In the genomic region with DNA sequence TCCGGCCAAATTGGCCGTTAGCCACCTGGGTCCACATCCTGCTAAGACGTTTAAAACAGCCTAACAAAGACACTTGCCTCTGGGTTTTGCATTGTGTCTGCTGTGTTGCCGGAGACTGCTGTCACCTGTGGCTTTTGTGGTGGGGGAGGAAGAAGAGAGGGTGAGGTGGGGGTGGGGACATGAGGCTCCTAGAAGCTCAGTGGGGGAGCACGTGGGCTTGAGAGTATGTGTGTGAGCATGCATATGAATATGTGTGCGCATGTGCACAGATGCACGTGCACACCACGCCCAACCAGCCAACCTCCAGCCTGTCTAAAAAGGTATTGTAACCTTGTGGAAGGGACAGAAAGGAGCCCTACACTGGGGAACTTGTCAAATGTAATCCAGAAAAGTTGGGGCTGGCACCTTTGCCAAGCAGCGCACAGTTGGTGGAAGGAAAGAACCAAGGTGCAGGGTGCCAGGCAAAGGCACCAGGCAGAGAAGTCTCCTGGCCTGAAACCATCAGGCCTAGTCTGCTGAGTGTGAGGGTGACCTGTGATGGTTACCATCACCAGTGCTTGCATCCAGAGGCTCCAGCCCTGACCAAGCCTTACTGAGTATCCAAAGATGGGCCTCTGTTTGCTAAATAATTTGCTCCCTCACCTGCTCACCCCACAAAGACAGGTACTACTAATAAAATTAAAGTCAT, we compare ENCODE assay signal across 1 cellular context.
TF ChIP-seq lines count a peak whose summit lies in the region.

No MANE protein-coding gene starts in this region.

TF ChIP-seq in GM12878, 131 proteins besides CTCF, POLR2A, EP300 and RAD21 (continues in another document):
- TF ChIP-seq RBBP5 (conservative IDR thresholded peaks at IDR 0.05) (no peak), CEBPB (IDR thresholded peaks at IDR 0.05; ENCODE audit: borderline replicate concordance in 1 of 2, low read depth in 2 of 2, low read length in 2 of 2) (no peak), MTA2 (IDR thresholded peaks at IDR 0.05; ENCODE audit: low read depth) (peak; percentile 40; the same call in 1 of the 2 replicates), NRF1 (conservative IDR thresholded peaks at IDR 0.05; ENCODE audit: low read depth, low read length) (peak; percentile 20; the same call in 1 of the 2 replicates), TBL1XR1 (IDR thresholded peaks at IDR 0.05; ENCODE audit: low read depth, low read length) (peak; percentile 31; the same call in 1 of the 2 replicates), NBN (IDR thresholded peaks at IDR 0.05) (peak; percentile 67), SMARCA5 (IDR thresholded peaks at IDR 0.05) (no peak), NFIC (IDR thresholded peaks at IDR 0.05; ENCODE audit: low read depth, low read length) (peak; percentile 47; the same call in 1 of the 2 replicates), KLF5 (IDR thresholded peaks at IDR 0.05; ENCODE audit: partially characterized antibody) (no peak), HDGF (IDR thresholded peaks at IDR 0.05) (no peak), SP1 (IDR thresholded peaks at IDR 0.05; ENCODE audit: low read depth, low read length) (peak; percentile 40), BACH1 (IDR thresholded peaks at IDR 0.05; ENCODE audit: borderline replicate concordance) (no peak), FOXK2 (IDR thresholded peaks at IDR 0.05) (no peak), CHD2 (IDR thresholded peaks at IDR 0.05; ENCODE audit: borderline replicate concordance, low read depth, low read length) (peak; percentile 84), CREB1 (IDR thresholded peaks at IDR 0.05; ENCODE audit: low read depth) (0 out of 2 replicates have a peak, but pooled peaks have one; percentile 12), BMI1 (IDR thresholded peaks at IDR 0.05; ENCODE audit: borderline replicate concordance) (no peak), MXI1 (IDR thresholded peaks at IDR 0.05; ENCODE audit: low read depth, low read length) (0 out of 2 replicates have a peak, but pooled peaks have one; percentile 30), JUNB (IDR thresholded peaks at IDR 0.05) (no peak), HDAC6 (IDR thresholded peaks at IDR 0.05; ENCODE audit: unreplicated experiment) (no peak), ZSCAN29 (IDR thresholded peaks at IDR 0.05) (no peak), TCF12 (IDR thresholded peaks at IDR 0.05; ENCODE audit: low read depth, low read length) (0 out of 2 replicates have a peak, but pooled peaks have one; percentile 52), ATF7 (IDR thresholded peaks at IDR 0.05; ENCODE audit: low read depth) (peak; percentile 59; the same call in 1 of the 2 replicates), BHLHE40 (IDR thresholded peaks at IDR 0.05; ENCODE audit: borderline replicate concordance in 1 of 2, low read depth in 2 of 2, low read length in 1 of 2) (peak; percentile 98), POU2F2 (IDR thresholded peaks at IDR 0.05; ENCODE audit: borderline replicate concordance, low read depth, low read length) (peak; percentile 90; the same call in 2 of the 3 replicates), YBX1 (IDR thresholded peaks at IDR 0.05) (no peak), IKZF2 (IDR thresholded peaks at IDR 0.05) (peak; percentile 32 to 48; a peak in 2 of 4 replicates)
- TF ChIP-seq, protein P1, sequence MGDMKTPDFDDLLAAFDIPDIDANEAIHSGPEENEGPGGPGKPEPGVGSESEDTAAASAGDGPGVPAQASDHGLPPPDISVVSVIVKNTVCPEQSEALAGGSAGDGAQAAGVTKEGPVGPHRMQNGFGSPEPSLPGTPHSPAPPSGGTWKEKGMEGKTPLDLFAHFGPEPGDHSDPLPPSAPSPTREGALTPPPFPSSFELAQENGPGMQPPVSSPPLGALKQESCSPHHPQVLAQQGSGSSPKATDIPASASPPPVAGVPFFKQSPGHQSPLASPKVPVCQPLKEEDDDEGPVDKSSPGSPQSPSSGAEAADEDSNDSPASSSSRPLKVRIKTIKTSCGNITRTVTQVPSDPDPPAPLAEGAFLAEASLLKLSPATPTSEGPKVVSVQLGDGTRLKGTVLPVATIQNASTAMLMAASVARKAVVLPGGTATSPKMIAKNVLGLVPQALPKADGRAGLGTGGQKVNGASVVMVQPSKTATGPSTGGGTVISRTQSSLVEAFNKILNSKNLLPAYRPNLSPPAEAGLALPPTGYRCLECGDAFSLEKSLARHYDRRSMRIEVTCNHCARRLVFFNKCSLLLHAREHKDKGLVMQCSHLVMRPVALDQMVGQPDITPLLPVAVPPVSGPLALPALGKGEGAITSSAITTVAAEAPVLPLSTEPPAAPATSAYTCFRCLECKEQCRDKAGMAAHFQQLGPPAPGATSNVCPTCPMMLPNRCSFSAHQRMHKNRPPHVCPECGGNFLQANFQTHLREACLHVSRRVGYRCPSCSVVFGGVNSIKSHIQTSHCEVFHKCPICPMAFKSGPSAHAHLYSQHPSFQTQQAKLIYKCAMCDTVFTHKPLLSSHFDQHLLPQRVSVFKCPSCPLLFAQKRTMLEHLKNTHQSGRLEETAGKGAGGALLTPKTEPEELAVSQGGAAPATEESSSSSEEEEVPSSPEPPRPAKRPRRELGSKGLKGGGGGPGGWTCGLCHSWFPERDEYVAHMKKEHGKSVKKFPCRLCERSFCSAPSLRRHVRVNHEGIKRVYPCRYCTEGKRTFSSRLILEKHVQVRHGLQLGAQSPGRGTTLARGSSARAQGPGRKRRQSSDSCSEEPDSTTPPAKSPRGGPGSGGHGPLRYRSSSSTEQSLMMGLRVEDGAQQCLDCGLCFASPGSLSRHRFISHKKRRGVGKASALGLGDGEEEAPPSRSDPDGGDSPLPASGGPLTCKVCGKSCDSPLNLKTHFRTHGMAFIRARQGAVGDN (IDR thresholded peaks at IDR 0.05): peak; percentile 99
- TF ChIP-seq, protein P2, sequence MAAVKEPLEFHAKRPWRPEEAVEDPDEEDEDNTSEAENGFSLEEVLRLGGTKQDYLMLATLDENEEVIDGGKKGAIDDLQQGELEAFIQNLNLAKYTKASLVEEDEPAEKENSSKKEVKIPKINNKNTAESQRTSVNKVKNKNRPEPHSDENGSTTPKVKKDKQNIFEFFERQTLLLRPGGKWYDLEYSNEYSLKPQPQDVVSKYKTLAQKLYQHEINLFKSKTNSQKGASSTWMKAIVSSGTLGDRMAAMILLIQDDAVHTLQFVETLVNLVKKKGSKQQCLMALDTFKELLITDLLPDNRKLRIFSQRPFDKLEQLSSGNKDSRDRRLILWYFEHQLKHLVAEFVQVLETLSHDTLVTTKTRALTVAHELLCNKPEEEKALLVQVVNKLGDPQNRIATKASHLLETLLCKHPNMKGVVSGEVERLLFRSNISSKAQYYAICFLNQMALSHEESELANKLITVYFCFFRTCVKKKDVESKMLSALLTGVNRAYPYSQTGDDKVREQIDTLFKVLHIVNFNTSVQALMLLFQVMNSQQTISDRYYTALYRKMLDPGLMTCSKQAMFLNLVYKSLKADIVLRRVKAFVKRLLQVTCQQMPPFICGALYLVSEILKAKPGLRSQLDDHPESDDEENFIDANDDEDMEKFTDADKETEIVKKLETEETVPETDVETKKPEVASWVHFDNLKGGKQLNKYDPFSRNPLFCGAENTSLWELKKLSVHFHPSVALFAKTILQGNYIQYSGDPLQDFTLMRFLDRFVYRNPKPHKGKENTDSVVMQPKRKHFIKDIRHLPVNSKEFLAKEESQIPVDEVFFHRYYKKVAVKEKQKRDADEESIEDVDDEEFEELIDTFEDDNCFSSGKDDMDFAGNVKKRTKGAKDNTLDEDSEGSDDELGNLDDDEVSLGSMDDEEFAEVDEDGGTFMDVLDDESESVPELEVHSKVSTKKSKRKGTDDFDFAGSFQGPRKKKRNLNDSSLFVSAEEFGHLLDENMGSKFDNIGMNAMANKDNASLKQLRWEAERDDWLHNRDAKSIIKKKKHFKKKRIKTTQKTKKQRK (IDR thresholded peaks at IDR 0.05; ENCODE audit: low read depth, low read length): no peak
- TF ChIP-seq, protein P3, sequence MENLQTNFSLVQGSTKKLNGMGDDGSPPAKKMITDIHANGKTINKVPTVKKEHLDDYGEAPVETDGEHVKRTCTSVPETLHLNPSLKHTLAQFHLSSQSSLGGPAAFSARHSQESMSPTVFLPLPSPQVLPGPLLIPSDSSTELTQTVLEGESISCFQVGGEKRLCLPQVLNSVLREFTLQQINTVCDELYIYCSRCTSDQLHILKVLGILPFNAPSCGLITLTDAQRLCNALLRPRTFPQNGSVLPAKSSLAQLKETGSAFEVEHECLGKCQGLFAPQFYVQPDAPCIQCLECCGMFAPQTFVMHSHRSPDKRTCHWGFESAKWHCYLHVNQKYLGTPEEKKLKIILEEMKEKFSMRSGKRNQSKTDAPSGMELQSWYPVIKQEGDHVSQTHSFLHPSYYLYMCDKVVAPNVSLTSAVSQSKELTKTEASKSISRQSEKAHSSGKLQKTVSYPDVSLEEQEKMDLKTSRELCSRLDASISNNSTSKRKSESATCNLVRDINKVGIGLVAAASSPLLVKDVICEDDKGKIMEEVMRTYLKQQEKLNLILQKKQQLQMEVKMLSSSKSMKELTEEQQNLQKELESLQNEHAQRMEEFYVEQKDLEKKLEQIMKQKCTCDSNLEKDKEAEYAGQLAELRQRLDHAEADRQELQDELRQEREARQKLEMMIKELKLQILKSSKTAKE (IDR thresholded peaks at IDR 0.05; ENCODE audit: low read depth, poor library complexity, severe bottlenecking): peak; percentile 51
- TF ChIP-seq, protein P4, sequence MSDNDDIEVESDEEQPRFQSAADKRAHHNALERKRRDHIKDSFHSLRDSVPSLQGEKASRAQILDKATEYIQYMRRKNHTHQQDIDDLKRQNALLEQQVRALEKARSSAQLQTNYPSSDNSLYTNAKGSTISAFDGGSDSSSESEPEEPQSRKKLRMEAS (IDR thresholded peaks at IDR 0.05; ENCODE audit: low read depth, low read length): peak; percentile 93
- TF ChIP-seq, protein P5, sequence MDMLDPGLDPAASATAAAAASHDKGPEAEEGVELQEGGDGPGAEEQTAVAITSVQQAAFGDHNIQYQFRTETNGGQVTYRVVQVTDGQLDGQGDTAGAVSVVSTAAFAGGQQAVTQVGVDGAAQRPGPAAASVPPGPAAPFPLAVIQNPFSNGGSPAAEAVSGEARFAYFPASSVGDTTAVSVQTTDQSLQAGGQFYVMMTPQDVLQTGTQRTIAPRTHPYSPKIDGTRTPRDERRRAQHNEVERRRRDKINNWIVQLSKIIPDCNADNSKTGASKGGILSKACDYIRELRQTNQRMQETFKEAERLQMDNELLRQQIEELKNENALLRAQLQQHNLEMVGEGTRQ (IDR thresholded peaks at IDR 0.05; ENCODE audit: borderline replicate concordance, low read depth, low read length): peak; percentile 64
- TF ChIP-seq, protein P6, sequence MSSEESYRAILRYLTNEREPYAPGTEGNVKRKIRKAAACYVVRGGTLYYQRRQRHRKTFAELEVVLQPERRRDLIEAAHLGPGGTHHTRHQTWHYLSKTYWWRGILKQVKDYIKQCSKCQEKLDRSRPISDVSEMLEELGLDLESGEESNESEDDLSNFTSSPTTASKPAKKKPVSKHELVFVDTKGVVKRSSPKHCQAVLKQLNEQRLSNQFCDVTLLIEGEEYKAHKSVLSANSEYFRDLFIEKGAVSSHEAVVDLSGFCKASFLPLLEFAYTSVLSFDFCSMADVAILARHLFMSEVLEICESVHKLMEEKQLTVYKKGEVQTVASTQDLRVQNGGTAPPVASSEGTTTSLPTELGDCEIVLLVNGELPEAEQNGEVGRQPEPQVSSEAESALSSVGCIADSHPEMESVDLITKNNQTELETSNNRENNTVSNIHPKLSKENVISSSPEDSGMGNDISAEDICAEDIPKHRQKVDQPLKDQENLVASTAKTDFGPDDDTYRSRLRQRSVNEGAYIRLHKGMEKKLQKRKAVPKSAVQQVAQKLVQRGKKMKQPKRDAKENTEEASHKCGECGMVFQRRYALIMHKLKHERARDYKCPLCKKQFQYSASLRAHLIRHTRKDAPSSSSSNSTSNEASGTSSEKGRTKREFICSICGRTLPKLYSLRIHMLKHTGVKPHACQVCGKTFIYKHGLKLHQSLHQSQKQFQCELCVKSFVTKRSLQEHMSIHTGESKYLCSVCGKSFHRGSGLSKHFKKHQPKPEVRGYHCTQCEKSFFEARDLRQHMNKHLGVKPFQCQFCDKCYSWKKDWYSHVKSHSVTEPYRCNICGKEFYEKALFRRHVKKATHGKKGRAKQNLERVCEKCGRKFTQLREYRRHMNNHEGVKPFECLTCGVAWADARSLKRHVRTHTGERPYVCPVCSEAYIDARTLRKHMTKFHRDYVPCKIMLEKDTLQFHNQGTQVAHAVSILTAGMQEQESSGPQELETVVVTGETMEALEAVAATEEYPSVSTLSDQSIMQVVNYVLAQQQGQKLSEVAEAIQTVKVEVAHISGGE (CRISPR knock-in tag; IDR thresholded peaks at IDR 0.05): no peak
- TF ChIP-seq, protein P7, sequence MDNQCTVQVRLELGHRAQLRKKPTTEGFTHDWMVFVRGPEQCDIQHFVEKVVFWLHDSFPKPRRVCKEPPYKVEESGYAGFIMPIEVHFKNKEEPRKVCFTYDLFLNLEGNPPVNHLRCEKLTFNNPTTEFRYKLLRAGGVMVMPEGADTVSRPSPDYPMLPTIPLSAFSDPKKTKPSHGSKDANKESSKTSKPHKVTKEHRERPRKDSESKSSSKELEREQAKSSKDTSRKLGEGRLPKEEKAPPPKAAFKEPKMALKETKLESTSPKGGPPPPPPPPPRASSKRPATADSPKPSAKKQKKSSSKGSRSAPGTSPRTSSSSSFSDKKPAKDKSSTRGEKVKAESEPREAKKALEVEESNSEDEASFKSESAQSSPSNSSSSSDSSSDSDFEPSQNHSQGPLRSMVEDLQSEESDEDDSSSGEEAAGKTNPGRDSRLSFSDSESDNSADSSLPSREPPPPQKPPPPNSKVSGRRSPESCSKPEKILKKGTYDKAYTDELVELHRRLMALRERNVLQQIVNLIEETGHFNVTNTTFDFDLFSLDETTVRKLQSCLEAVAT (IDR thresholded peaks at IDR 0.05): peak; percentile 89
- TF ChIP-seq, protein P8, sequence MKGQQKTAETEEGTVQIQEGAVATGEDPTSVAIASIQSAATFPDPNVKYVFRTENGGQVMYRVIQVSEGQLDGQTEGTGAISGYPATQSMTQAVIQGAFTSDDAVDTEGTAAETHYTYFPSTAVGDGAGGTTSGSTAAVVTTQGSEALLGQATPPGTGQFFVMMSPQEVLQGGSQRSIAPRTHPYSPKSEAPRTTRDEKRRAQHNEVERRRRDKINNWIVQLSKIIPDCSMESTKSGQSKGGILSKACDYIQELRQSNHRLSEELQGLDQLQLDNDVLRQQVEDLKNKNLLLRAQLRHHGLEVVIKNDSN (IDR thresholded peaks at IDR 0.05; ENCODE audit: borderline replicate concordance, extremely low read length, insufficient read depth, low read depth, low read length): peak; percentile 66
- TF ChIP-seq, protein P9, sequence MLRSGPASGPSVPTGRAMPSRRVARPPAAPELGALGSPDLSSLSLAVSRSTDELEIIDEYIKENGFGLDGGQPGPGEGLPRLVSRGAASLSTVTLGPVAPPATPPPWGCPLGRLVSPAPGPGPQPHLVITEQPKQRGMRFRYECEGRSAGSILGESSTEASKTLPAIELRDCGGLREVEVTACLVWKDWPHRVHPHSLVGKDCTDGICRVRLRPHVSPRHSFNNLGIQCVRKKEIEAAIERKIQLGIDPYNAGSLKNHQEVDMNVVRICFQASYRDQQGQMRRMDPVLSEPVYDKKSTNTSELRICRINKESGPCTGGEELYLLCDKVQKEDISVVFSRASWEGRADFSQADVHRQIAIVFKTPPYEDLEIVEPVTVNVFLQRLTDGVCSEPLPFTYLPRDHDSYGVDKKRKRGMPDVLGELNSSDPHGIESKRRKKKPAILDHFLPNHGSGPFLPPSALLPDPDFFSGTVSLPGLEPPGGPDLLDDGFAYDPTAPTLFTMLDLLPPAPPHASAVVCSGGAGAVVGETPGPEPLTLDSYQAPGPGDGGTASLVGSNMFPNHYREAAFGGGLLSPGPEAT (IDR thresholded peaks at IDR 0.05; ENCODE audit: low read depth): peak; percentile 26; the same call in 1 of the 2 replicates
